In genomic region chr2:138110453-138111083, GRCh38 we compare ENCODE assay signal across 19 cellular contexts.
A peak's percentile ranks its signal among the peaks of the same experiment; 100 is the strongest.
DNase-seq lines count a peak whose midpoint lies in the region; ATAC-seq, FAIRE-seq and TF ChIP-seq lines count a peak whose summit lies in the region.
"Had no signal": no experiment of that assay in that cellular context is flagged by ENCODE, and none has a peak within 500 bp of the region (broad histone marks: within the 10 kb centered on the region; RNA-seq: fewer than 3 reads in every experiment).

No MANE protein-coding gene starts in this region.

- no peak overlapping the region for H3K4me2 ChIP-seq in astrocyte (ENCODE audit: low read length)
- peak overlapping the region; percentile 65 for H3K4me2 ChIP-seq in HepG2 (ENCODE audit: low read depth, low read length)
- H3K4me2 ChIP-seq: BLaER1 treated with 17β-estradiol and CSF1 and Interleukin-3, amounts not matched to agents 10 nM and 100 nM had no signal

- no peak for TF ChIP-seq RAD21 in HepG2 (CRISPR knock-in tag; IDR thresholded peaks at IDR 0.05)

- H3K36me3 Mint-ChIP-seq in astrocyte (ENCODE audit: low read depth, unreplicated experiment) = peaks cover 2% of the 10 kb centered on the region
- no peaks in the 10 kb centered on the region for H3K36me3 Mint-ChIP-seq in natural killer cell treated with Interleukin-12 subunit alpha and Interleukin-12 subunit beta and Interleukin-15 and Interleukin-18, amount 100 ng/mL, for 72 hours
- H3K36me3 Mint-ChIP-seq: CD4-positive, CD25-positive, alpha-beta regulatory T cell; CD8-positive, alpha-beta memory T cell had no signal

- no peak for TF ChIP-seq POLR2A in HepG2 (IDR thresholded peaks at IDR 0.05; ENCODE audit: insufficient read depth in 1 of 2, low read depth in 2 of 2, low read length in 2 of 2)

- peaks cover 6% of the 10 kb centered on the region for H3K4me1 ChIP-seq in astrocyte (ENCODE audit: insufficient read depth, low read length)
- peaks cover 62% of the 10 kb centered on the region for H3K4me1 ChIP-seq in HepG2 (ENCODE audit: insufficient read depth, low read length)
- H3K4me1 ChIP-seq: BLaER1 treated with 17β-estradiol and CSF1 and Interleukin-3, amounts not matched to agents 10 nM and 100 nM had no signal

- peaks cover 11% of the 10 kb centered on the region for H3K9me3 Mint-ChIP-seq in astrocyte (ENCODE audit: unreplicated experiment)
- peaks cover 16% of the 10 kb centered on the region for H3K9me3 Mint-ChIP-seq in natural killer cell treated with Interleukin-12 subunit alpha and Interleukin-12 subunit beta and Interleukin-15 and Interleukin-18, amount 100 ng/mL, for 72 hours

- in situ Hi-C loops in HepG2 (cut with HindIII; ENCODE audit: extremely low pct_ligation_motif_present, low pct_unique_long_range_greater_than_20kb) = no loop called here

- TF ChIP-seq CTCF in astrocyte (IDR thresholded peaks at IDR 0.05; ENCODE audit: insufficient read depth, low read depth, low read length) (no peak), HepG2 (CRISPR knock-in tag; IDR thresholded peaks at IDR 0.05) (no peak), GM20000 (IDR thresholded peaks at IDR 0.05; ENCODE audit: extremely low read depth, missing control alignments) (no peak)

- H2AFZ ChIP-seq in astrocyte (ENCODE audit: low read depth, low read length) (no peak overlapping the region), HepG2 (ENCODE audit: low read length) (peak overlapping the region; percentile 50)

- H4K20me1 ChIP-seq in astrocyte (ENCODE audit: insufficient read depth, low read length) = no peaks in the 10 kb centered on the region
- no peaks in the 10 kb centered on the region for H4K20me1 ChIP-seq in HepG2 (ENCODE audit: insufficient read depth, low read length)
- H4K20me1 ChIP-seq: BLaER1 treated with 17β-estradiol and CSF1 and Interleukin-3, amounts not matched to agents 10 nM and 100 nM had no signal

- POLR2A ChIA-PET in HepG2 (lab: Yijun Ruan, JAX) = interaction anchor here (0.7 to 2.7 kb wide), 10 partner anchors 23 to 391 kb away, joined by 3 to 40 read pairs (median 4); partner anchors contain the start of genes HNMT and SPOPL

- peak; percentile 91 for ATAC-seq in HepG2
- no peak for ATAC-seq in natural killer cell treated with Interleukin-12 subunit alpha and Interleukin-12 subunit beta and Interleukin-15 and Interleukin-18, amount 100 ng/mL, for 72 hours
- ATAC-seq: K562 had no signal

- H3K9me3 ChIP-seq in astrocyte (ENCODE audit: insufficient read depth, low read depth, low read length) (no peaks in the 10 kb centered on the region), HepG2 (ENCODE audit: low read length) (peaks cover 5% of the 10 kb centered on the region; the same call in 1 of the 2 replicates)

- H3K36me3 ChIP-seq in astrocyte (ENCODE audit: insufficient read depth, low read length) (no peaks in the 10 kb centered on the region), HepG2 (replicated peaks in 1 of 2; ENCODE audit: control insufficient read depth in 1 of 2, insufficient read depth in 2 of 2, low read length in 2 of 2) (no peaks in the 10 kb centered on the region)
- H3K36me3 ChIP-seq: BLaER1 treated with 17β-estradiol and CSF1 and Interleukin-3, amounts not matched to agents 10 nM and 100 nM had no signal

- CTCF ChIA-PET in HepG2 (lab: Yijun Ruan, JAX; ENCODE audit: low intra/inter-chr PET ratio, low total read pairs) = no interaction called here

- DNase-seq in HuH-7 (ENCODE audit: low spot score) = peak; percentile 8
- peak; percentile 55 for DNase-seq in astrocyte (ENCODE audit: low read depth)
- peak; percentile 96 for DNase-seq in HepG2 (ENCODE audit: low spot score)
- no peak for DNase-seq in cortex of kidney (lab: John Stamatoyannopoulos, UW)
- DNase-seq in GM20000 (ENCODE audit: low spot score) = no peak
- no peak for DNase-seq in DMS153 treated with DMSO at 0.1 percent for 48 hours (lab: John Stamatoyannopoulos, UW; ENCODE audit: unreplicated experiment)
- DNase-seq in natural killer cell treated with Interleukin-12 subunit alpha and Interleukin-12 subunit beta and Interleukin-15 and Interleukin-18, amount 100 ng/mL, for 72 hours (ENCODE audit: low spot score) = no peak
- DNase-seq: CD4-positive, CD25-positive, alpha-beta regulatory T cell; CD8-positive, alpha-beta memory T cell; COR-L47; DMS79; GDM1; H9; IMR-90 had no signal

- peak overlapping the region; percentile 28 for H3K4me3 Mint-ChIP-seq in astrocyte (ENCODE audit: unreplicated experiment)
- H3K4me3 Mint-ChIP-seq in natural killer cell treated with Interleukin-12 subunit alpha and Interleukin-12 subunit beta and Interleukin-15 and Interleukin-18, amount 100 ng/mL, for 72 hours = no peak overlapping the region
- H3K4me3 Mint-ChIP-seq: B cell; CD4-positive, CD25-positive, alpha-beta regulatory T cell; CD8-positive, alpha-beta memory T cell; H9 had no signal

- 23% methylated on average over 2 of the region's 2 CpGs for WGBS in HepG2 (ENCODE audit: low lambda C conversion rate)

- FAIRE-seq in astrocyte (lab: Jason Lieb, UNC) = no peak
- peak; percentile 81 for FAIRE-seq in HepG2 (lab: Jason Lieb, UNC)
- FAIRE-seq: D721Med, H1, K562 had no signal

- H3K27me3 Mint-ChIP-seq in astrocyte (ENCODE audit: low read depth, unreplicated experiment) = no peaks in the 10 kb centered on the region
- no peaks in the 10 kb centered on the region for H3K27me3 Mint-ChIP-seq in natural killer cell treated with Interleukin-12 subunit alpha and Interleukin-12 subunit beta and Interleukin-15 and Interleukin-18, amount 100 ng/mL, for 72 hours
- H3K27me3 Mint-ChIP-seq: B cell; CD4-positive, CD25-positive, alpha-beta regulatory T cell; CD8-positive, alpha-beta memory T cell had no signal

- H3K4me3 ChIP-seq in astrocyte (ENCODE audit: insufficient read depth, low read depth, low read length) (no peak overlapping the region), HepG2 (replicated peaks in 1 of 3; ENCODE audit: insufficient read depth in 1 of 3, low read depth in 2 of 3, low read length in 3 of 3) (peak overlapping the region in 1 of 3 experiments; percentile 6; a peak in 1 of 6 replicates)
- H3K4me3 ChIP-seq: BLaER1 treated with 17β-estradiol and CSF1 and Interleukin-3, amounts not matched to agents 10 nM and 100 nM; K562 had no signal

- H3K4me1 Mint-ChIP-seq in astrocyte (ENCODE audit: low read depth, unreplicated experiment) = peaks cover 50% of the 10 kb centered on the region
- no peaks in the 10 kb centered on the region for H3K4me1 Mint-ChIP-seq in natural killer cell treated with Interleukin-12 subunit alpha and Interleukin-12 subunit beta and Interleukin-15 and Interleukin-18, amount 100 ng/mL, for 72 hours (ENCODE audit: low read depth in 2 of 2)
- H3K4me1 Mint-ChIP-seq: B cell; CD4-positive, CD25-positive, alpha-beta regulatory T cell; CD8-positive, alpha-beta memory T cell had no signal

- H3K9ac ChIP-seq in astrocyte (ENCODE audit: low read length) = no peak overlapping the region
- H3K9ac ChIP-seq in HepG2 (ENCODE audit: insufficient read depth, low read depth, low read length) = peak overlapping the region; percentile 51
- H3K9ac ChIP-seq: BLaER1 treated with 17β-estradiol and CSF1 and Interleukin-3, amounts not matched to agents 10 nM and 100 nM had no signal

- no peak overlapping the region for H3K27ac Mint-ChIP-seq in astrocyte (ENCODE audit: unreplicated experiment)
- no peak overlapping the region for H3K27ac Mint-ChIP-seq in natural killer cell treated with Interleukin-12 subunit alpha and Interleukin-12 subunit beta and Interleukin-15 and Interleukin-18, amount 100 ng/mL, for 72 hours
- H3K27ac Mint-ChIP-seq: B cell; CD4-positive, CD25-positive, alpha-beta regulatory T cell; CD8-positive, alpha-beta memory T cell had no signal

- H3K27ac ChIP-seq in astrocyte (ENCODE audit: low read depth, low read length) (no peak overlapping the region), HepG2 (ENCODE audit: extremely low read length, insufficient read depth, low read length) (peak overlapping the region; percentile 72)
- H3K27ac ChIP-seq: BLaER1 treated with 17β-estradiol and CSF1 and Interleukin-3, amounts not matched to agents 10 nM and 100 nM had no signal

- BruUV-seq in HepG2 (replicated peaks; lab: Mats Ljungman, UMichigan) = no TSS peak

- H3K79me2 ChIP-seq in astrocyte (ENCODE audit: insufficient read depth, low read length) (no peaks in the 10 kb centered on the region), HepG2 (ENCODE audit: insufficient read depth, low read length) (no peaks in the 10 kb centered on the region)

- intact Hi-C loops in HepG2 (cut with micrococcal nuclease; ENCODE audit: unreplicated experiment) = loop anchor here (2.0 kb wide), 1 partner anchor 28 kb away; no protein-coding TSS in a partner anchor

- peak; percentile 93 to 99 for TF ChIP-seq EP300 in HepG2 (IDR thresholded peaks at IDR 0.05; ENCODE audit: low read depth in 2 of 2, low read length in 2 of 2)
- TF ChIP-seq EP300 in HepG2 (CRISPR knock-in tag; IDR thresholded peaks at IDR 0.05; ENCODE audit: borderline replicate concordance) = peak; percentile 94

- H3K27me3 ChIP-seq in astrocyte (ENCODE audit: insufficient read depth, low read length) (no peaks in the 10 kb centered on the region), HepG2 (ENCODE audit: control insufficient read depth in 1 of 2, insufficient read depth in 2 of 2, low read length in 2 of 2) (no peaks in the 10 kb centered on the region)
- H3K27me3 ChIP-seq: BLaER1 treated with 17β-estradiol and CSF1 and Interleukin-3, amounts not matched to agents 10 nM and 100 nM had no signal

TF ChIP-seq in HepG2, 621 proteins besides CTCF, POLR2A, EP300 and RAD21 (continues in another document):
- TF ChIP-seq ZNF431 (CRISPR knock-in tag; IDR thresholded peaks at IDR 0.05; ENCODE audit: borderline replicate concordance, low read depth) (no peak), SRSF1 (optimal IDR thresholded peaks at IDR 0.05; ENCODE audit: low read depth, low read length) (no peak), ZNF264 (CRISPR knock-in tag; IDR thresholded peaks at IDR 0.05) (0 out of 2 replicates have a peak, but pooled peaks have one; percentile 52), SMARCE1 (IDR thresholded peaks at IDR 0.05; ENCODE audit: borderline replicate concordance) (peak; percentile 97; the same call in 1 of the 2 replicates), ZNF879 (CRISPR knock-in tag; IDR thresholded peaks at IDR 0.05) (no peak), ZNF138 (CRISPR knock-in tag; IDR thresholded peaks at IDR 0.05; ENCODE audit: low read depth) (no peak), ZNF616 (CRISPR knock-in tag; IDR thresholded peaks at IDR 0.05; ENCODE audit: low read depth) (no peak)

Comparison
In these comparisons a context has a peak if more than half of its experiments do, and no peak if none do; other contexts are left out.
1. DNase-seq: peak in HuH-7 (single experiment), astrocyte (single experiment) and HepG2 (single experiment); none in cortex of kidney (single experiment), GM20000 (single experiment), DMS153 treated with DMSO at 0.1 percent for 48 hours (single experiment) and natural killer cell treated with Interleukin-12 subunit alpha and Interleukin-12 subunit beta and Interleukin-15 and Interleukin-18, amount 100 ng/mL, for 72 hours (single experiment).